ENCODE assay signal across 1 cellular context in genomic region chr6:47135772-47136171, GRCh38.
TF ChIP-seq lines count a peak whose summit lies in the region.

No MANE protein-coding gene starts in this region.

TF ChIP-seq in HepG2, 621 proteins besides CTCF, POLR2A, EP300 and RAD21 (continued from another document):
- no peak for TF ChIP-seq ARID4A (CRISPR knock-in tag; IDR thresholded peaks at IDR 0.05; ENCODE audit: borderline replicate concordance)
- peak; percentile 46; the same call in 1 of the 2 replicates for TF ChIP-seq THRA (CRISPR knock-in tag; IDR thresholded peaks at IDR 0.05; ENCODE audit: borderline replicate concordance)
- no peak for TF ChIP-seq ZNF574 (CRISPR knock-in tag; IDR thresholded peaks at IDR 0.05)
- TF ChIP-seq FOXA1 (IDR thresholded peaks at IDR 0.05), result no peak
- peak; percentile 73 for TF ChIP-seq FOXA1 (CRISPR knock-in tag; IDR thresholded peaks at IDR 0.05)
- TF ChIP-seq KLF13 (CRISPR knock-in tag; IDR thresholded peaks at IDR 0.05), result no peak
- no peak for TF ChIP-seq ZNF280D (CRISPR knock-in tag; IDR thresholded peaks at IDR 0.05)
- TF ChIP-seq RELA (CRISPR knock-in tag; IDR thresholded peaks at IDR 0.05), result peak; percentile 37; the same call in 1 of the 2 replicates
- TF ChIP-seq ZNF746 (CRISPR knock-in tag; IDR thresholded peaks at IDR 0.05), result no peak
- peak; percentile 78 for TF ChIP-seq TCF7 (IDR thresholded peaks at IDR 0.05; ENCODE audit: low read depth)
- no peak; the same call in 1 of the 2 replicates for TF ChIP-seq ELF1 (CRISPR knock-in tag; IDR thresholded peaks at IDR 0.05)
- TF ChIP-seq USF2 (IDR thresholded peaks at IDR 0.05; ENCODE audit: low read depth, low read length), result no peak
- TF ChIP-seq USF2 (CRISPR knock-in tag; IDR thresholded peaks at IDR 0.05; ENCODE audit: borderline replicate concordance), result no peak
- TF ChIP-seq ZNF414 (CRISPR knock-in tag; IDR thresholded peaks at IDR 0.05), result no peak
- TF ChIP-seq HOXD1 (CRISPR knock-in tag; IDR thresholded peaks at IDR 0.05), result no peak
- no peak for TF ChIP-seq ZBTB42 (CRISPR knock-in tag; IDR thresholded peaks at IDR 0.05)
- TF ChIP-seq SRY (CRISPR knock-in tag; IDR thresholded peaks at IDR 0.05), result no peak
- TF ChIP-seq ATF4 (CRISPR knock-in tag; IDR thresholded peaks at IDR 0.05), result peak in 1 of 2 experiments; percentile 13; a peak in 1 of 4 replicates
- peak; percentile 41; the same call in 1 of the 2 replicates for TF ChIP-seq TGIF2 (CRISPR knock-in tag; IDR thresholded peaks at IDR 0.05)
- TF ChIP-seq KAT8 (CRISPR knock-in tag; IDR thresholded peaks at IDR 0.05), result peak; percentile 83
- TF ChIP-seq ZNF225 (CRISPR knock-in tag; IDR thresholded peaks at IDR 0.05), result no peak
- TF ChIP-seq ZBTB26 (CRISPR knock-in tag; IDR thresholded peaks at IDR 0.05; ENCODE audit: borderline replicate concordance), result no peak
TF ChIP-seq in HepG2: peak in this region for 105.
